Comparison of ENCODE assay signal across 26 cellular contexts in the genomic region with DNA sequence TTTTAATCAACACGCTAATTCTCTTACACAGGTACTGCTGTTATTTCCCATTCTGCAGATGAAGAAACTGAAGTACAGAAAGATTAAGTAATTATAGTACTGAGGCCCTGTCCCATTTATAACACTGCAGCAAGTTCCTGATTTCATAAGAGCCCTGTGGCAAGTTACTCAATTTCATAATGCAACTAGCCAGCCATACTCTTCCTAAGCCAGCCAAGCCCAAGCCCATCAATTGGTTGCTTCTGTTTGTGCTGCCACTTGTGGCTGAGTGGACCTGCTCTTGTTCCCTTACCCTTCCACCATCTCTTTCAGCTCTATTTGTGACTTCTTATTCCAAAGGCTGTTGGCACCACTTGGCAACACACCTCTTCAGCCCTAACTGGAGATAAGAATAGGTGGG. TPM values are rescaled to one million over a fixed set of nuclear protein-coding genes. Genes with fewer than 3 reads are reported as not detected.
DNase-seq lines count a peak whose midpoint lies in the region; ATAC-seq, FAIRE-seq and TF ChIP-seq lines count a peak whose summit lies in the region.
"Had no signal": no experiment of that assay in that cellular context is flagged by ENCODE, and none has a peak within 500 bp of the region (broad histone marks: within the 10 kb centered on the region; RNA-seq: fewer than 3 reads in every experiment).

No MANE protein-coding gene starts in this region.

- TF ChIP-seq RAD21 in HepG2 (CRISPR knock-in tag; IDR thresholded peaks at IDR 0.05): no peak

- no peaks in the 10 kb centered on the region for H3K36me3 ChIP-seq in right lobe of liver
- H3K36me3 ChIP-seq in HepG2 (replicated peaks in 1 of 2; ENCODE audit: control insufficient read depth in 1 of 2, insufficient read depth in 2 of 2, low read length in 2 of 2): no peaks in the 10 kb centered on the region

- no peak overlapping the region for H2AFZ ChIP-seq in HepG2 (ENCODE audit: low read length)

- no peak overlapping the region for H3K4me2 ChIP-seq in HepG2 (ENCODE audit: low read depth, low read length)

- in situ Hi-C loops in HepG2 (cut with HindIII; ENCODE audit: extremely low pct_ligation_motif_present, low pct_unique_long_range_greater_than_20kb): no loop called here

- H3K4me1 Mint-ChIP-seq in activated T-cell treated with anti-CD3 and anti-CD28 coated beads, Interleukin-2, amount 50 U/mL, for 24 hours (ENCODE audit: low read depth): no peaks in the 10 kb centered on the region
- H3K4me1 Mint-ChIP-seq: natural killer cell had no signal

- no peak overlapping the region for H3K4me3 Mint-ChIP-seq in activated T-cell treated with anti-CD3 and anti-CD28 coated beads, Interleukin-2, amount 50 U/mL, for 24 hours
- H3K4me3 Mint-ChIP-seq: activated CD8-positive, alpha-beta T cell treated with anti-CD3 and anti-CD28 coated beads for 36 hours; activated naive CD4-positive, alpha-beta T cell treated with anti-CD3 and anti-CD28 coated beads for 36 hours; natural killer cell; type B pancreatic cell had no signal

- H3K36me3 Mint-ChIP-seq in activated T-cell treated with anti-CD3 and anti-CD28 coated beads, Interleukin-2, amount 50 U/mL, for 24 hours (ENCODE audit: low read depth): no peaks in the 10 kb centered on the region
- H3K36me3 Mint-ChIP-seq: natural killer cell, type B pancreatic cell had no signal

- POLR2A ChIA-PET in HepG2 (lab: Yijun Ruan, JAX): no interaction called here

- DNase-seq in right lobe of liver (no peak), HepG2 (ENCODE audit: low spot score) (no peak), SKM-1 (lab: John Stamatoyannopoulos, UW; ENCODE audit: unreplicated experiment) (peak; percentile 80), iris pigment epithelial cell (ENCODE audit: low read depth) (peak; percentile 25), 8988T (no peak), SK-N-DZ (ENCODE audit: low spot score) (no peak)
- DNase-seq in stimulated activated CD4-positive, alpha-beta T cell treated with anti-CD3 and anti-CD28 coated beads, Interleukin-1b, Interleukin-23, amount 100 ng/mL, for 48 hours: no peak
- no peak for DNase-seq in activated T-cell treated with anti-CD3 and anti-CD28 coated beads, Interleukin-2, amount 50 U/mL, for 24 hours
- DNase-seq: activated CD8-positive, alpha-beta T cell treated with anti-CD3 and anti-CD28 coated beads for 36 hours; activated naive CD4-positive, alpha-beta T cell treated with anti-CD3 and anti-CD28 coated beads for 36 hours; activated T-cell treated with anti-CD3 and anti-CD28 coated beads, Interleukin-2, amount 50 U/mL, for 1 hour; foreskin melanocyte; H7; kidney; natural killer cell; NCI-H1930; NCI-H526; posterior cingulate gyrus; stimulated activated CD4-positive, alpha-beta T cell treated with anti-CD3 and anti-CD28 coated beads, Interleukin-4, amount 100 ng/mL, for 1 hour; T1000 had no signal

- TF ChIP-seq EP300 in HepG2 (IDR thresholded peaks at IDR 0.05; ENCODE audit: low read depth in 2 of 2, low read length in 2 of 2): no peak
- TF ChIP-seq EP300 in HepG2 (CRISPR knock-in tag; IDR thresholded peaks at IDR 0.05; ENCODE audit: borderline replicate concordance): no peak

- no peaks in the 10 kb centered on the region for H3K4me1 ChIP-seq in right lobe of liver
- H3K4me1 ChIP-seq in HepG2 (ENCODE audit: insufficient read depth, low read length): no peaks in the 10 kb centered on the region

- peaks cover 18% of the 10 kb centered on the region for H3K27me3 Mint-ChIP-seq in activated T-cell treated with anti-CD3 and anti-CD28 coated beads, Interleukin-2, amount 50 U/mL, for 24 hours

- H3K4me3 ChIP-seq in right lobe of liver: no peak overlapping the region
- H3K4me3 ChIP-seq in HepG2 (replicated peaks in 1 of 3; ENCODE audit: insufficient read depth in 1 of 3, low read depth in 2 of 3, low read length in 3 of 3): no peak overlapping the region
- H3K4me3 ChIP-seq: coronary artery, SK-N-MC had no signal

- no peaks in the 10 kb centered on the region for H3K9me3 ChIP-seq in right lobe of liver
- H3K9me3 ChIP-seq in HepG2 (ENCODE audit: low read length): no peaks in the 10 kb centered on the region

- no peak for FAIRE-seq in HepG2 (lab: Jason Lieb, UNC)
- FAIRE-seq: endometrium, GM12892, kidney had no signal

- H3K9ac ChIP-seq in HepG2 (ENCODE audit: insufficient read depth, low read depth, low read length): no peak overlapping the region

- no peak for TF ChIP-seq POLR2A in right lobe of liver (IDR thresholded peaks at IDR 0.05)
- no peak for TF ChIP-seq POLR2A in HepG2 (IDR thresholded peaks at IDR 0.05; ENCODE audit: insufficient read depth in 1 of 2, low read depth in 2 of 2, low read length in 2 of 2)

- H3K27ac ChIP-seq in right lobe of liver (no peak overlapping the region), HepG2 (ENCODE audit: extremely low read length, insufficient read depth, low read length) (no peak overlapping the region)
- H3K27ac ChIP-seq: C4-2B, coronary artery, SK-N-MC had no signal

- BruUV-seq in HepG2 (replicated peaks; lab: Mats Ljungman, UMichigan): no TSS peak

- H3K27ac Mint-ChIP-seq in activated T-cell treated with anti-CD3 and anti-CD28 coated beads, Interleukin-2, amount 50 U/mL, for 24 hours: no peak overlapping the region
- H3K27ac Mint-ChIP-seq: activated CD8-positive, alpha-beta T cell treated with anti-CD3 and anti-CD28 coated beads for 36 hours; activated naive CD4-positive, alpha-beta T cell treated with anti-CD3 and anti-CD28 coated beads for 36 hours; natural killer cell; type B pancreatic cell had no signal

- no peaks in the 10 kb centered on the region for H3K79me2 ChIP-seq in HepG2 (ENCODE audit: insufficient read depth, low read length)

- CTCF ChIA-PET in HepG2 (lab: Yijun Ruan, JAX; ENCODE audit: low intra/inter-chr PET ratio, low total read pairs): no interaction called here

- intact Hi-C loops in right lobe of liver (cut with DNase I) (no loop called here), HepG2 (cut with micrococcal nuclease; ENCODE audit: unreplicated experiment) (no loop called here)

- peak; percentile 39 to 66 (median 47) for ATAC-seq in right lobe of liver
- no peak for ATAC-seq in HepG2
- ATAC-seq: activated CD8-positive, alpha-beta T cell treated with anti-CD3 and anti-CD28 coated beads for 36 hours; natural killer cell had no signal

- no peaks in the 10 kb centered on the region for H4K20me1 ChIP-seq in HepG2 (ENCODE audit: insufficient read depth, low read length)

- H3K27me3 ChIP-seq in right lobe of liver: no peaks in the 10 kb centered on the region
- no peaks in the 10 kb centered on the region; a peak in 1 of 5 replicates for H3K27me3 ChIP-seq in HepG2 (ENCODE audit: control insufficient read depth in 1 of 2, insufficient read depth in 2 of 2, low read length in 2 of 2)

- no peaks in the 10 kb centered on the region for H3K9me3 Mint-ChIP-seq in activated T-cell treated with anti-CD3 and anti-CD28 coated beads, Interleukin-2, amount 50 U/mL, for 24 hours
- H3K9me3 Mint-ChIP-seq: activated CD8-positive, alpha-beta T cell treated with anti-CD3 and anti-CD28 coated beads for 36 hours; activated naive CD4-positive, alpha-beta T cell treated with anti-CD3 and anti-CD28 coated beads for 36 hours; natural killer cell had no signal

- TF ChIP-seq CTCF in right lobe of liver (IDR thresholded peaks at IDR 0.05) (no peak), HepG2 (CRISPR knock-in tag; IDR thresholded peaks at IDR 0.05) (no peak)

- WGBS in right lobe of liver (ENCODE audit: insufficient coverage, low coverage, low lambda C conversion rate, missing lambda C conversion rate): 60% methylated on average over 1 of the region's 1 CpG
- 0% methylated on average over 1 of the region's 1 CpG for WGBS in HepG2 (ENCODE audit: low lambda C conversion rate)

RNA-seq across cellular contexts. Expression of gene PRPF18, which starts 19.7 kb away (rescaled TPM):
- 10 to 100 TPM in 4 of 6 experiments, 1 to 10 TPM in 2; 8.1 to 16.1 (median 11.5) TPM for total RNA-seq in right lobe of liver
- total RNA-seq in HepG2 (2016; rRNA removed; fragmentation: Illumina TruSeq; extraction: Trizol): 17.2 and 24.7 TPM in 2 replicates
- total RNA-seq in HepG2 (2016; cell fraction: cytosol; rRNA removed; fragmentation: Illumina TruSeq; extraction: Trizol; ENCODE audit: low read depth): 7.8 and 9.1 TPM in 2 replicates
- total RNA-seq in HepG2 (2016; cell fraction: insoluble cytoplasmic fraction; rRNA removed; fragmentation: Illumina TruSeq; extraction: Trizol): 21.2 and 25.5 TPM in 2 replicates
- 12.4 and 13.8 TPM in 2 replicates for total RNA-seq in HepG2 (2016; cell fraction: membrane; rRNA removed; fragmentation: Illumina TruSeq; extraction: Trizol)
- total RNA-seq in HepG2 (2016; cell fraction: nucleus; rRNA removed; fragmentation: Illumina TruSeq; extraction: Trizol): 18.7 and 19.1 TPM in 2 replicates
- 4.4 and 6.1 TPM in 2 replicates for polyA plus RNA-seq in HepG2 (2011; rRNA removed)
- polyA plus RNA-seq in HepG2 (2011; cell fraction: cytosol; rRNA removed): 3.0 and 3.7 TPM in 2 replicates
- polyA plus RNA-seq in HepG2 (2011; cell fraction: nucleus; rRNA removed): 4.5 and 6.1 TPM in 2 replicates
- 7.6 and 9.8 TPM in 2 replicates for polyA plus RNA-seq in HepG2 (2012)
- polyA plus RNA-seq in HepG2 (2016; cell fraction: cytosol; fragmentation: Illumina TruSeq; extraction: Trizol; ENCODE audit: low read depth): 5.7 and 7.2 TPM in 2 replicates
- polyA plus RNA-seq in HepG2 (2016; cell fraction: insoluble cytoplasmic fraction; fragmentation: Illumina TruSeq; extraction: Trizol; ENCODE audit: low read depth): 20.8 and 21.3 TPM in 2 replicates
- 7.3 and 9.4 TPM in 2 replicates for polyA plus RNA-seq in HepG2 (2016; cell fraction: membrane; fragmentation: Illumina TruSeq; extraction: Trizol; ENCODE audit: low read depth)
- 11.4 and 11.7 TPM in 2 replicates for polyA plus RNA-seq in HepG2 (2016; cell fraction: nucleus; fragmentation: Illumina TruSeq; extraction: Trizol; ENCODE audit: insufficient read depth, low read depth)
- polyA minus RNA-seq in HepG2 (2011; rRNA and poly(A)+ RNA removed; ENCODE audit: low replicate concordance): 0.80 and 2.3 TPM in 2 replicates
- 2.6 and 4.7 TPM in 2 replicates for polyA minus RNA-seq in HepG2 (2011; cell fraction: cytosol; rRNA and poly(A)+ RNA removed)
- polyA minus RNA-seq in HepG2 (2011; cell fraction: nucleus; rRNA and poly(A)+ RNA removed): 28.2 and 32.6 TPM in 2 replicates
- 24.4 and 25.3 TPM in 2 replicates for polyA plus RNA-seq in SK-N-DZ (2014; cell fraction: cytosol; rRNA removed)
- polyA plus RNA-seq in SK-N-DZ (2014; cell fraction: nucleus; rRNA removed): 15.9 and 16.6 TPM in 2 replicates

RNA-seq across cellular contexts. Expression of gene BEND7, which starts 38.2 kb away (rescaled TPM):
- total RNA-seq in right lobe of liver (10 to 100 TPM; 14.5 to 21.5 (median 15.6) TPM), HepG2 (2016; rRNA removed; fragmentation: Illumina TruSeq; extraction: Trizol) (15.4 and 17.1 TPM in 2 replicates)
- 10.7 and 11.7 TPM in 2 replicates for total RNA-seq in HepG2 (2016; cell fraction: cytosol; rRNA removed; fragmentation: Illumina TruSeq; extraction: Trizol; ENCODE audit: low read depth)
- total RNA-seq in HepG2 (2016; cell fraction: insoluble cytoplasmic fraction; rRNA removed; fragmentation: Illumina TruSeq; extraction: Trizol): 13.3 and 14.4 TPM in 2 replicates
- total RNA-seq in HepG2 (2016; cell fraction: membrane; rRNA removed; fragmentation: Illumina TruSeq; extraction: Trizol): 27.9 and 29.9 TPM in 2 replicates
- total RNA-seq in HepG2 (2016; cell fraction: nucleus; rRNA removed; fragmentation: Illumina TruSeq; extraction: Trizol): 16.7 and 20.0 TPM in 2 replicates
- 13.5 and 14.1 TPM in 2 replicates for polyA plus RNA-seq in HepG2 (2011; rRNA removed)
- polyA plus RNA-seq in HepG2 (2011; cell fraction: cytosol; rRNA removed): 5.9 and 10.6 TPM in 2 replicates
- 16.0 and 21.8 TPM in 2 replicates for polyA plus RNA-seq in HepG2 (2011; cell fraction: nucleus; rRNA removed)
- polyA plus RNA-seq in HepG2 (2012): 24.3 and 27.7 TPM in 2 replicates
- 20.2 and 23.1 TPM in 2 replicates for polyA plus RNA-seq in HepG2 (2016; cell fraction: cytosol; fragmentation: Illumina TruSeq; extraction: Trizol; ENCODE audit: low read depth)
- 18.4 and 20.3 TPM in 2 replicates for polyA plus RNA-seq in HepG2 (2016; cell fraction: insoluble cytoplasmic fraction; fragmentation: Illumina TruSeq; extraction: Trizol; ENCODE audit: low read depth)
- 28.6 and 31.7 TPM in 2 replicates for polyA plus RNA-seq in HepG2 (2016; cell fraction: membrane; fragmentation: Illumina TruSeq; extraction: Trizol; ENCODE audit: low read depth)
- 29.5 and 33.1 TPM in 2 replicates for polyA plus RNA-seq in HepG2 (2016; cell fraction: nucleus; fragmentation: Illumina TruSeq; extraction: Trizol; ENCODE audit: insufficient read depth, low read depth)
- polyA minus RNA-seq in HepG2 (2011; rRNA and poly(A)+ RNA removed; ENCODE audit: low replicate concordance): 0.07 and 7.3 TPM in 2 replicates
- 16.1 and 17.6 TPM in 2 replicates for polyA minus RNA-seq in HepG2 (2011; cell fraction: cytosol; rRNA and poly(A)+ RNA removed)
- polyA minus RNA-seq in HepG2 (2011; cell fraction: nucleus; rRNA and poly(A)+ RNA removed): 17.8 and 27.0 TPM in 2 replicates
- polyA plus RNA-seq in SK-N-DZ (2014; cell fraction: cytosol; rRNA removed): 11.7 and 17.8 TPM in 2 replicates
- 11.4 and 16.7 TPM in 2 replicates for polyA plus RNA-seq in SK-N-DZ (2014; cell fraction: nucleus; rRNA removed)
- total RNA-seq: activated CD8-positive, alpha-beta T cell treated with anti-CD3 and anti-CD28 coated beads for 36 hours; activated naive CD4-positive, alpha-beta T cell treated with anti-CD3 and anti-CD28 coated beads for 36 hours had no signal

Comparison
In these comparisons a context has a peak if more than half of its experiments do, and no peak if none do; other contexts are left out.
1. DNase-seq: peak in SKM-1 (single experiment) and iris pigment epithelial cell (single experiment); none in right lobe of liver (0 of 3), HepG2 (single experiment), stimulated activated CD4-positive, alpha-beta T cell treated with anti-CD3 and anti-CD28 coated beads, Interleukin-1b, Interleukin-23, amount 100 ng/mL, for 48 hours (single experiment), 8988T (single experiment), SK-N-DZ (single experiment) and activated T-cell treated with anti-CD3 and anti-CD28 coated beads, Interleukin-2, amount 50 U/mL, for 24 hours (single experiment).